Comparison of ENCODE assay signal across 28 cellular contexts in the genomic region with DNA sequence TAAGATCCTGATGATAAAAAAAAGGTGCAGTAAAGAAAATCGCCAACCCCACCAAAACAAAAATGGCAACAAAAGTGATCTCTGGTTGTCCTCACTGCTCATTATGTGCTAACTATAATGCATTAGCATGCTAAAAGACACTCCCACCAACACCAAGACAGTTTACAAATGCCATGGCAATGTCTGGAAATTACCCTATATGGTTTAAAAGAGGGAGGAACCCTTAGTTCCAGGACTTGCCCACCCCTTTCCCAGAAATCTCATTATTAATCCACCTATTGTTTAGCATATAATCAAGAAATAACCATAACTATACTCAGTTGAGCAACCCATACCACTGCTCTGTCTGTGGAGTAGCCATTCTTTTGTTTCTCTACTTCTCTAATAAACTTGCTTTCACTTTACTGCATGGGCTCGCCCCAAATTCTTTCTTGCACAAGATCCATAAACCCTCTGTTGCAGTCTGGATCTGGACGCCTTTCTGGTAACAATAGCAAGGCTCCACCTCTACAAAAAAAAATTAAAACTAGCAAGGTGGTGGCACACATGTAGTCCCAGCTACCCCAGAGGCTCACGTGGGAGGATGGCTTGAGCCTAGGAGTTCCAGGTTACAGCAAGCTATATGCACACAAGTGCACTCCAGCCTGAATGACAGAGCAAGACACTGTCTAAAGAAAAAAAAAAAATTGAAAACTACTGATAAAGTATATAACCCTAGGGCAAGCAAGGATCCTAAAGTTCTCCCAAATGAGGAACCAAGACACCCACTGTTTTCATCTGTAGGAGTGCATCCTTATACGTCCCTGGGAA.
DNase-seq lines count a peak whose midpoint lies in the region; ATAC-seq and TF ChIP-seq lines count a peak whose summit lies in the region.
"Had no signal": no experiment of that assay in that cellular context is flagged by ENCODE, and none has a peak within 500 bp of the region (broad histone marks: within the 10 kb centered on the region; RNA-seq: fewer than 3 reads in every experiment).

No MANE protein-coding gene starts in this region.

- no peak for TF ChIP-seq EP300 in SK-N-SH (IDR thresholded peaks at IDR 0.05; ENCODE audit: borderline replicate concordance in 1 of 2, low read depth in 1 of 2, low read length in 1 of 2)

- H3K4me1 ChIP-seq in HAP-1 (peaks cover 23% of the 10 kb centered on the region), upper lobe of right lung (peaks cover 2% of the 10 kb centered on the region), SK-N-SH (ENCODE audit: control insufficient read depth in 1 of 2, insufficient read depth in 2 of 2, low read depth in 1 of 2, low read length in 1 of 2) (no peaks in the 10 kb centered on the region)
- H3K4me1 ChIP-seq: Peyer's patch had no signal

- in situ Hi-C loops in HAP-1 (cut with MboI; ENCODE audit: low sequenced_read_pairs) = no loop called here

- H3K27ac Mint-ChIP-seq in dendritic cell treated with granulocyte-macrophage colony-stimulating factor and Interleukin-4, amounts not matched to agents 40 ng/mL and 50 ng/mL, for 4 days = peak overlapping the region; percentile 80
- H3K27ac Mint-ChIP-seq: activated CD4-positive, alpha-beta memory T cell treated with anti-CD3 and anti-CD28 coated beads, Interleukin-2, amount 10 ng/mL, durations not matched to agents 7 days and 5 days; activated naive CD4-positive, alpha-beta T cell treated with anti-CD3 and anti-CD28 coated beads, Interleukin-2, amount 50 U/mL, for 24 hours; activated T-helper 2 cell treated with anti-CD3 and anti-CD28 coated beads, Interferon-gamma antibody, Interleukin-2, Interleukin-4, amounts not matched to agents 10 μg/mL and 5 μg/mL and 100 μg/mL, durations not matched to agents 14 hours and 24 hours and 36 hours; type B pancreatic cell had no signal

- H3K9me3 Mint-ChIP-seq in dendritic cell treated with granulocyte-macrophage colony-stimulating factor and Interleukin-4, amounts not matched to agents 40 ng/mL and 50 ng/mL, for 4 days = peaks cover 9% of the 10 kb centered on the region
- H3K9me3 Mint-ChIP-seq: activated naive CD4-positive, alpha-beta T cell treated with anti-CD3 and anti-CD28 coated beads, Interleukin-2, amount 50 U/mL, for 24 hours had no signal

- TF ChIP-seq CTCF in upper lobe of right lung (IDR thresholded peaks at IDR 0.05) (no peak), SK-N-SH (IDR thresholded peaks at IDR 0.05) (no peak)

- POLR2A ChIA-PET in SK-N-SH (lab: Yijun Ruan, JAX) = no interaction called here

- no peaks in the 10 kb centered on the region for H3K27me3 ChIP-seq in HAP-1 (ENCODE audit: low read depth)
- H3K27me3 ChIP-seq in upper lobe of right lung = no peaks in the 10 kb centered on the region
- no peaks in the 10 kb centered on the region for H3K27me3 ChIP-seq in SK-N-SH (ENCODE audit: insufficient read depth)
- H3K27me3 ChIP-seq: heart right ventricle, Peyer's patch, SJCRH30 had no signal

- H3K9me2 ChIP-seq in SK-N-SH = no peaks in the 10 kb centered on the region

- H3K4me2 ChIP-seq in SK-N-SH = no peak overlapping the region
- H3K4me2 ChIP-seq: KMS-11 had no signal

- ATAC-seq in upper lobe of right lung (peak; percentile 42), GM18907 (IDR thresholded peaks at IDR 0.05; ENCODE audit: unreplicated experiment) (no peak)
- ATAC-seq: heart right ventricle, right cardiac atrium had no signal

- H3K79me2 ChIP-seq in SK-N-SH (ENCODE audit: insufficient read depth) = no peaks in the 10 kb centered on the region

- peaks cover 7% of the 10 kb centered on the region for H3K36me3 Mint-ChIP-seq in dendritic cell treated with granulocyte-macrophage colony-stimulating factor and Interleukin-4, amounts not matched to agents 40 ng/mL and 50 ng/mL, for 4 days (ENCODE audit: low read depth)
- H3K36me3 Mint-ChIP-seq: activated naive CD4-positive, alpha-beta T cell treated with anti-CD3 and anti-CD28 coated beads, Interleukin-2, amount 50 U/mL, for 24 hours; type B pancreatic cell had no signal

- peak overlapping the region; percentile 58 for H3K4me3 Mint-ChIP-seq in dendritic cell treated with granulocyte-macrophage colony-stimulating factor and Interleukin-4, amounts not matched to agents 40 ng/mL and 50 ng/mL, for 4 days
- H3K4me3 Mint-ChIP-seq: activated CD4-positive, alpha-beta memory T cell treated with anti-CD3 and anti-CD28 coated beads, Interleukin-2, amount 10 ng/mL, durations not matched to agents 7 days and 5 days; activated naive CD4-positive, alpha-beta T cell treated with anti-CD3 and anti-CD28 coated beads, Interleukin-2, amount 50 U/mL, for 24 hours; type B pancreatic cell had no signal

- H3F3A ChIP-seq in SK-N-SH (replicated peaks; ENCODE audit: insufficient read depth) = no peaks in the 10 kb centered on the region

- no peak overlapping the region for H3K9ac ChIP-seq in SK-N-SH
- H3K9ac ChIP-seq: KMS-11 had no signal

- H3K4me1 Mint-ChIP-seq in dendritic cell treated with granulocyte-macrophage colony-stimulating factor and Interleukin-4, amounts not matched to agents 40 ng/mL and 50 ng/mL, for 4 days (ENCODE audit: low read depth) = peaks cover 34% of the 10 kb centered on the region
- H3K4me1 Mint-ChIP-seq: activated CD4-positive, alpha-beta memory T cell treated with anti-CD3 and anti-CD28 coated beads, Interleukin-2, amount 10 ng/mL, durations not matched to agents 7 days and 5 days; activated naive CD4-positive, alpha-beta T cell treated with anti-CD3 and anti-CD28 coated beads, Interleukin-2, amount 50 U/mL, for 24 hours had no signal

- CTCF ChIA-PET in SK-N-SH (lab: Yijun Ruan, JAX) = no interaction called here

- H3K27ac ChIP-seq in upper lobe of right lung = no peak overlapping the region
- H3K27ac ChIP-seq in SK-N-SH (ENCODE audit: low read depth in 2 of 2, low read length in 1 of 2) = no peak overlapping the region
- no peak overlapping the region for H3K27ac ChIP-seq in substantia nigra (ENCODE audit: low read depth, low read length, poor library complexity, severe bottlenecking)
- H3K27ac ChIP-seq: C4-2B, KMS-11, Peyer's patch, SJCRH30 had no signal

- DNase-seq in HAP-1 (ENCODE audit: low spot score in 2 of 2) = peak; percentile 73 to 82
- peak; percentile 36 to 81 for DNase-seq in NOMO-1 (lab: John Stamatoyannopoulos, UW; ENCODE audit: unreplicated experiment in 2 of 2)
- DNase-seq in upper lobe of right lung = no peak
- DNase-seq in SK-N-SH = no peak
- DNase-seq in substantia nigra (lab: John Stamatoyannopoulos, UW) = no peak
- DNase-seq: activated CD4-positive, alpha-beta memory T cell treated with anti-CD3 and anti-CD28 coated beads, Interleukin-2, amount 10 ng/mL, durations not matched to agents 7 days and 5 days; activated CD4-positive, alpha-beta T cell treated with anti-CD3 and anti-CD28 coated beads for 1 hour; amygdala; effector memory CD4-positive, alpha-beta T cell; H7; heart right ventricle; NCI-H1092; NCI-H187; NCI-H2171; NCI-H510A; Peyer's patch; posterior cingulate gyrus; right cardiac atrium; SJCRH30; stimulated activated CD4-positive, alpha-beta T cell treated with anti-CD3 and anti-CD28 coated beads, Interleukin-2, amount 100 ng/mL, for 48 hours; T-helper 1 cell had no signal

- TF ChIP-seq RAD21 in SK-N-SH (IDR thresholded peaks at IDR 0.05; ENCODE audit: low read length) = no peak

- H3K4me3 ChIP-seq in HAP-1 = no peak overlapping the region
- H3K4me3 ChIP-seq in upper lobe of right lung = no peak overlapping the region
- no peak overlapping the region for H3K4me3 ChIP-seq in SK-N-SH (ENCODE audit: low read depth in 2 of 2, low read length in 1 of 2)
- H3K4me3 ChIP-seq: heart right ventricle, Peyer's patch, SJCRH30 had no signal

- H2AFZ ChIP-seq in SK-N-SH (ENCODE audit: low read depth) = no peak overlapping the region

- WGBS in SK-N-SH (ENCODE audit: low lambda C conversion rate) = 48% methylated on average over 5 of the region's 5 CpGs

- H4K20me1 ChIP-seq in SK-N-SH (ENCODE audit: insufficient read depth) = no peaks in the 10 kb centered on the region

- no peaks in the 10 kb centered on the region for H3K27me3 Mint-ChIP-seq in dendritic cell treated with granulocyte-macrophage colony-stimulating factor and Interleukin-4, amounts not matched to agents 40 ng/mL and 50 ng/mL, for 4 days
- H3K27me3 Mint-ChIP-seq: activated CD4-positive, alpha-beta memory T cell treated with anti-CD3 and anti-CD28 coated beads, Interleukin-2, amount 10 ng/mL, durations not matched to agents 7 days and 5 days; activated naive CD4-positive, alpha-beta T cell treated with anti-CD3 and anti-CD28 coated beads, Interleukin-2, amount 50 U/mL, for 24 hours; type B pancreatic cell had no signal

- H3K9me3 ChIP-seq in HAP-1 = no peaks in the 10 kb centered on the region
- H3K9me3 ChIP-seq in upper lobe of right lung = no peaks in the 10 kb centered on the region
- no peaks in the 10 kb centered on the region for H3K9me3 ChIP-seq in SK-N-SH
- H3K9me3 ChIP-seq: Peyer's patch, SJCRH30 had no signal

- H3K36me3 ChIP-seq in HAP-1 (replicated peaks) (no peaks in the 10 kb centered on the region), upper lobe of right lung (no peaks in the 10 kb centered on the region), SK-N-SH (replicated peaks in 1 of 2; ENCODE audit: control insufficient read depth in 1 of 2, insufficient read depth in 2 of 2, low read length in 1 of 2) (no peaks in the 10 kb centered on the region)
- H3K36me3 ChIP-seq: heart right ventricle, Peyer's patch, SJCRH30 had no signal

- intact Hi-C loops in dendritic cell treated with granulocyte-macrophage colony-stimulating factor and Interleukin-4, amounts not matched to agents 40 ng/mL and 50 ng/mL, for 4 days (cut with micrococcal nuclease) = no loop called here
- intact Hi-C loops in upper lobe of right lung (cut with DNase I) = no loop called here

TF ChIP-seq in SK-N-SH, 30 proteins besides CTCF, POLR2A, EP300 and RAD21:
- TF ChIP-seq MXI1 (IDR thresholded peaks at IDR 0.05; ENCODE audit: low read depth, low read length) (no peak), ELF1 (IDR thresholded peaks at IDR 0.05) (no peak), RCOR1 (IDR thresholded peaks at IDR 0.05; ENCODE audit: low read length) (no peak)

Comparison
In these comparisons a context has a peak if more than half of its experiments do, and no peak if none do; other contexts are left out.
1. DNase-seq: peak in HAP-1 (2 of 2) and NOMO-1 (2 of 2); none in upper lobe of right lung (single experiment), SK-N-SH (single experiment) and substantia nigra (0 of 49).